ENCODE assay signal across 14 cellular contexts in the genomic region with DNA sequence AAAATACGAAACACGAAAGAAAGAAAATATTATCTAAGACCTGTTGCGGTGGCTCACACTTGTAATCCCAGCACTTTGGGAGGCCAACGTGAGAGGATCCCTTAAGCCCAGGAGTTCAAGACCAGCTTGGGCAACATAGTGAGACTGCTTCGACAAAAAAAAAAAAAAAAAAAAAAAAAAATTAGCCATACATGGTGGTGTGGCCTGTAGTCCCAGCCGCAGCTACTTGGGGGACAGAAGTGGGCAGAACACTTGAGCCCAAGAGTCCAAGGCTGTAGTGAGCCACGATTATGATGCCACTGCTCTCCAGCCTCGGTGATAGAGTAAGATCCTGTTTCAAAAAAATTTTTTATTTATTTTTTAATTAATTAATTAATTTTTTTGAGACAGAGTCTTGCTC. TPM values are rescaled to one million over a fixed set of nuclear protein-coding genes. Genes with fewer than 3 reads are reported as not detected.
DNase-seq lines count a peak whose midpoint lies in the region; ATAC-seq and TF ChIP-seq lines count a peak whose summit lies in the region.
"Had no signal": no experiment of that assay in that cellular context is flagged by ENCODE, and none has a peak within 500 bp of the region (broad histone marks: within the 10 kb centered on the region; RNA-seq: fewer than 3 reads in every experiment).

No MANE protein-coding gene starts in this region.

- peaks cover under 1% of the 10 kb centered on the region for H3K9me3 Mint-ChIP-seq in activated T-cell treated with anti-CD3 and anti-CD28 coated beads, Interleukin-2, amount 50 U/mL, for 24 hours
- H3K9me3 Mint-ChIP-seq in activated T-cell treated with anti-CD3 and anti-CD28 coated beads, Interleukin-2, amount 50 U/mL, for 4 hours, result no peaks in the 10 kb centered on the region
- no peaks in the 10 kb centered on the region for H3K9me3 Mint-ChIP-seq in activated naive CD8-positive, alpha-beta T cell treated with anti-CD3 and anti-CD28 coated beads, Interleukin-2, amount 50 U/mL, for 24 hours

- no peak for TF ChIP-seq EP300 in sigmoid colon (IDR thresholded peaks at IDR 0.05)

- peaks cover 49% of the 10 kb centered on the region for H3K4me1 Mint-ChIP-seq in activated T-cell treated with anti-CD3 and anti-CD28 coated beads, Interleukin-2, amount 50 U/mL, for 24 hours (ENCODE audit: low read depth)
- H3K4me1 Mint-ChIP-seq in activated T-cell treated with anti-CD3 and anti-CD28 coated beads, Interleukin-2, amount 50 U/mL, for 4 hours (ENCODE audit: low read depth), result peaks cover 47% of the 10 kb centered on the region
- peaks cover 56% of the 10 kb centered on the region for H3K4me1 Mint-ChIP-seq in activated naive CD8-positive, alpha-beta T cell treated with anti-CD3 and anti-CD28 coated beads, Interleukin-2, amount 50 U/mL, for 24 hours

- WGBS in sigmoid colon, 2 donors, result 86 to 93% methylated on average over 8 of the region's 8 CpGs

- no peaks in the 10 kb centered on the region for H3K9me3 ChIP-seq in sigmoid colon
- H3K9me3 ChIP-seq: gastrocnemius medialis had no signal

- peak overlapping the region; percentile 93 for H3K27ac Mint-ChIP-seq in activated T-cell treated with anti-CD3 and anti-CD28 coated beads, Interleukin-2, amount 50 U/mL, for 24 hours
- H3K27ac Mint-ChIP-seq in activated naive CD8-positive, alpha-beta T cell treated with anti-CD3 and anti-CD28 coated beads, Interleukin-2, amount 50 U/mL, for 24 hours, result peak overlapping the region; percentile 90

- no peaks in the 10 kb centered on the region for H3K27me3 Mint-ChIP-seq in activated T-cell treated with anti-CD3 and anti-CD28 coated beads, Interleukin-2, amount 50 U/mL, for 24 hours
- peaks cover 7% of the 10 kb centered on the region for H3K27me3 Mint-ChIP-seq in activated T-cell treated with anti-CD3 and anti-CD28 coated beads, Interleukin-2, amount 50 U/mL, for 4 hours (ENCODE audit: low read depth)
- no peaks in the 10 kb centered on the region for H3K27me3 Mint-ChIP-seq in activated naive CD8-positive, alpha-beta T cell treated with anti-CD3 and anti-CD28 coated beads, Interleukin-2, amount 50 U/mL, for 24 hours

- no peak overlapping the region for H3K4me3 Mint-ChIP-seq in activated T-cell treated with anti-CD3 and anti-CD28 coated beads, Interleukin-2, amount 50 U/mL, for 24 hours
- H3K4me3 Mint-ChIP-seq in activated T-cell treated with anti-CD3 and anti-CD28 coated beads, Interleukin-2, amount 50 U/mL, for 4 hours, result no peak overlapping the region
- H3K4me3 Mint-ChIP-seq in activated naive CD8-positive, alpha-beta T cell treated with anti-CD3 and anti-CD28 coated beads, Interleukin-2, amount 50 U/mL, for 24 hours, result no peak overlapping the region

- peaks cover 0 to 50% (median 42%) of the 10 kb centered on the region in 4 donors for H3K4me1 ChIP-seq in sigmoid colon
- H3K4me1 ChIP-seq: parathyroid adenoma had no signal

- intact Hi-C loops in sigmoid colon (cut with DNase I), result loop anchor here (2.0 kb wide), 1 partner anchor 311 kb away; no protein-coding TSS in a partner anchor

- no peak for DNase-seq in activated T-cell treated with anti-CD3 and anti-CD28 coated beads, Interleukin-2, amount 50 U/mL, for 24 hours
- no peak for DNase-seq in activated T-cell treated with anti-CD3 and anti-CD28 coated beads, Interleukin-2, amount 50 U/mL, for 4 hours
- DNase-seq in NCI-H69 (lab: John Stamatoyannopoulos, UW), result peak; percentile 25
- DNase-seq in activated naive CD8-positive, alpha-beta T cell treated with anti-CD3 and anti-CD28 coated beads, Interleukin-2, amount 50 U/mL, for 24 hours, result no peak
- DNase-seq in sigmoid colon, result no peak
- DNase-seq in activated CD4-positive, CD25-positive, alpha-beta regulatory T cell treated with anti-CD3 and anti-CD28 coated beads, Interleukin-2, amount 50 U/mL, for 72 hours, result no peak
- no peak for DNase-seq in stimulated activated CD4-positive, alpha-beta T cell treated with anti-CD3 and anti-CD28 coated beads, Interleukin-15, amount 100 ng/mL, for 24 hours
- no peak for DNase-seq in CD1c-positive myeloid dendritic cell (ENCODE audit: extremely low spot score)
- DNase-seq: activated CD4-positive, alpha-beta T cell treated with anti-CD3 and anti-CD28 coated beads for 1 hour; activated effector memory CD4-positive, alpha-beta T cell treated with anti-CD3 and anti-CD28 coated beads, Interleukin-2, amount 50 U/mL, for 16 hours; gastrocnemius medialis; NCI-H2081; NK-92 treated with Interleukin-12 subunit alpha and Interleukin-12 subunit beta, amount 100 ng/mL, for 24 hours had no signal

- peak overlapping the region; percentile 86 to 95 (median 92) for H3K27ac ChIP-seq in sigmoid colon

- no peak for TF ChIP-seq POLR2A in sigmoid colon (IDR thresholded peaks at IDR 0.05)

- H3K36me3 Mint-ChIP-seq in activated T-cell treated with anti-CD3 and anti-CD28 coated beads, Interleukin-2, amount 50 U/mL, for 24 hours (ENCODE audit: low read depth), result peaks cover 21% of the 10 kb centered on the region
- H3K36me3 Mint-ChIP-seq in activated T-cell treated with anti-CD3 and anti-CD28 coated beads, Interleukin-2, amount 50 U/mL, for 4 hours (ENCODE audit: insufficient read depth), result peaks cover 18% of the 10 kb centered on the region
- H3K36me3 Mint-ChIP-seq in activated naive CD8-positive, alpha-beta T cell treated with anti-CD3 and anti-CD28 coated beads, Interleukin-2, amount 50 U/mL, for 24 hours (ENCODE audit: low read depth), result peaks cover 26% of the 10 kb centered on the region

- TF ChIP-seq CTCF in sigmoid colon (IDR thresholded peaks at IDR 0.05), result no peak

- no peak overlapping the region for H3K4me3 ChIP-seq in sigmoid colon
- H3K4me3 ChIP-seq: gastrocnemius medialis had no signal

- H3K36me3 ChIP-seq in sigmoid colon, result peaks cover 3 to 21% (median 7%) of the 10 kb centered on the region in 4 donors

- no peaks in the 10 kb centered on the region for H3K27me3 ChIP-seq in sigmoid colon
- H3K27me3 ChIP-seq: gastrocnemius medialis had no signal

- ATAC-seq in activated T-cell treated with anti-CD3 and anti-CD28 coated beads, Interleukin-2, amount 50 U/mL, for 4 hours, result no peak
- ATAC-seq in activated naive CD8-positive, alpha-beta T cell treated with anti-CD3 and anti-CD28 coated beads, Interleukin-2, amount 50 U/mL, for 24 hours, result no peak

RNA-seq across cellular contexts. Expression of a gene that starts 1.5 kb away (rescaled TPM):
- 10 to 100 TPM in 1 of 3 donors, 1 to 10 TPM in 2; 7.0 to 16.0 (median 9.3) TPM for total RNA-seq in activated T-cell treated with anti-CD3 and anti-CD28 coated beads, Interleukin-2, amount 50 U/mL, for 4 hours
- total RNA-seq in sigmoid colon, result 10 to 100 TPM; 34.1 to 72.8 (median 40.7) TPM
- 100 to 1,000 TPM; 117 to 275 (median 261) TPM for polyA plus RNA-seq in sigmoid colon

RNA-seq across cellular contexts. Expression of a gene that starts 2.9 kb away (rescaled TPM):
- 1,000 to 10,000 TPM; 2,132 to 2,236 (median 2,176) TPM for total RNA-seq in activated T-cell treated with anti-CD3 and anti-CD28 coated beads, Interleukin-2, amount 50 U/mL, for 4 hours
- total RNA-seq in sigmoid colon, result 1,000 to 10,000 TPM; 1,466 to 4,347 (median 3,611) TPM
- polyA plus RNA-seq in sigmoid colon, result over 10,000 TPM; 12,408 to 20,490 (median 12,874) TPM

RNA-seq across cellular contexts. Expression of a gene that starts 10.1 kb away (rescaled TPM):
- total RNA-seq in activated T-cell treated with anti-CD3 and anti-CD28 coated beads, Interleukin-2, amount 50 U/mL, for 4 hours, result 100 to 1,000 TPM; 257 to 294 (median 273) TPM
- 100 to 1,000 TPM; 171 to 293 (median 219) TPM for total RNA-seq in sigmoid colon
- 100 to 1,000 TPM; 220 to 324 (median 286) TPM for polyA plus RNA-seq in sigmoid colon

RNA-seq across cellular contexts. Expression of a gene that starts 19.9 kb away (rescaled TPM):
- 1 to 10 TPM; 4.2 to 4.3 (median 4.3) TPM for total RNA-seq in activated T-cell treated with anti-CD3 and anti-CD28 coated beads, Interleukin-2, amount 50 U/mL, for 4 hours
- 10 to 100 TPM in 2 of 4 donors, 1 to 10 TPM in 2; 7.9 to 13.8 (median 10.2) TPM for total RNA-seq in sigmoid colon
- 10 to 100 TPM in 2 of 3 donors, 1 to 10 TPM in 1; 7.9 to 18.0 (median 16.8) TPM for polyA plus RNA-seq in sigmoid colon

RNA-seq across cellular contexts. Expression of a gene that starts 24.3 kb away (rescaled TPM):
- total RNA-seq in activated T-cell treated with anti-CD3 and anti-CD28 coated beads, Interleukin-2, amount 50 U/mL, for 4 hours, result 10 to 100 TPM; 72.6 to 79.3 (median 73.9) TPM
- 10 to 100 TPM; 50.7 to 80.3 (median 76.1) TPM for total RNA-seq in sigmoid colon
- polyA plus RNA-seq in sigmoid colon, result 10 to 100 TPM; 25.7 to 97.5 (median 28.8) TPM
